Comparison of ENCODE assay signal across 10 cellular contexts in genomic region chr4:1168291-1169031, GRCh38. TPM values are rescaled to one million over a fixed set of nuclear protein-coding genes. Genes with fewer than 3 reads are reported as not detected.
DNase-seq lines count a peak whose midpoint lies in the region; ATAC-seq, FAIRE-seq and TF ChIP-seq lines count a peak whose summit lies in the region.
"Had no signal": no experiment of that assay in that cellular context is flagged by ENCODE, and none has a peak within 500 bp of the region (broad histone marks: within the 10 kb centered on the region; RNA-seq: fewer than 3 reads in every experiment).

No MANE protein-coding gene starts in this region.

- FAIRE-seq in GM12891 (lab: Jason Lieb, UNC): peak; percentile 9
- FAIRE-seq: islet of Langerhans had no signal

- H3K9me3 Mint-ChIP-seq in activated CD4-positive, alpha-beta memory T cell treated with anti-CD3 and anti-CD28 coated beads for 36 hours: no peaks in the 10 kb centered on the region

- no peak for ATAC-seq in lower lobe of right lung

- H3K27me3 ChIP-seq in lower lobe of right lung (ENCODE audit: low read depth): peaks cover 40% of the 10 kb centered on the region

- intact Hi-C loops in activated CD4-positive, alpha-beta memory T cell treated with anti-CD3 and anti-CD28 coated beads for 36 hours (cut with micrococcal nuclease): no loop called here
- intact Hi-C loops in lower lobe of right lung (cut with DNase I): no loop called here

- POLR2A ChIA-PET in activated CD4-positive, alpha-beta memory T cell treated with anti-CD3 and anti-CD28 coated beads for 36 hours (lab: Charles Lee): interaction anchor here (1.1 to 1.5 kb wide), 4 partner anchors 33 to 99 kb away, joined by 5 to 6 read pairs (median 5); partner anchors contain the start of gene CTBP1

- no peaks in the 10 kb centered on the region for H3K9me3 ChIP-seq in lower lobe of right lung
- H3K9me3 ChIP-seq: breast epithelium had no signal

- no peaks in the 10 kb centered on the region for H3K36me3 Mint-ChIP-seq in activated CD4-positive, alpha-beta memory T cell treated with anti-CD3 and anti-CD28 coated beads for 36 hours

- CTCF ChIA-PET in activated CD4-positive, alpha-beta memory T cell treated with anti-CD3 and anti-CD28 coated beads for 36 hours (lab: Charles Lee): interaction anchor here (0.9 to 5.0 kb wide), 17 partner anchors 13 to 185 kb away, joined by 3 to 62 read pairs (median 6); no protein-coding TSS in a partner anchor

- peak overlapping the region; percentile 63 for H3K4me3 ChIP-seq in lower lobe of right lung

- H3K4me1 Mint-ChIP-seq in activated CD4-positive, alpha-beta memory T cell treated with anti-CD3 and anti-CD28 coated beads for 36 hours (ENCODE audit: low read depth): peaks cover 13% of the 10 kb centered on the region

- H3K27ac ChIP-seq in C4-2B (peak overlapping the region; percentile 86), lower lobe of right lung (no peak overlapping the region)

- peak overlapping the region; percentile 5 for H3K4me3 Mint-ChIP-seq in activated CD4-positive, alpha-beta memory T cell treated with anti-CD3 and anti-CD28 coated beads for 36 hours

- H3K27ac Mint-ChIP-seq in activated CD4-positive, alpha-beta memory T cell treated with anti-CD3 and anti-CD28 coated beads for 36 hours: peak overlapping the region; percentile 33

- no peak for TF ChIP-seq POLR2A in GM12891 (IDR thresholded peaks at IDR 0.05; ENCODE audit: low read depth, low read length)

- DNase-seq in GM12891 (ENCODE audit: insufficient read length, low spot score) (no peak), lower lobe of right lung (peak; percentile 41), EL (no peak), SKM-1 (lab: John Stamatoyannopoulos, UW; ENCODE audit: unreplicated experiment) (no peak), Ammon's horn (ENCODE audit: low spot score) (no peak), NCI-H446 treated with DMSO at 0.1 percent for 48 hours (lab: John Stamatoyannopoulos, UW) (no peak)
- DNase-seq in activated CD4-positive, alpha-beta memory T cell treated with anti-CD3 and anti-CD28 coated beads for 36 hours: no peak

- H3K4me1 ChIP-seq in lower lobe of right lung: peaks cover 43% of the 10 kb centered on the region

- TF ChIP-seq CTCF in C4-2B (conservative IDR thresholded peaks at IDR 0.05) (no peak), lower lobe of right lung (IDR thresholded peaks at IDR 0.05) (no peak)

- H3K27me3 Mint-ChIP-seq in activated CD4-positive, alpha-beta memory T cell treated with anti-CD3 and anti-CD28 coated beads for 36 hours: peaks cover 13% of the 10 kb centered on the region

- H3K36me3 ChIP-seq in lower lobe of right lung: peaks cover 6% of the 10 kb centered on the region
- H3K36me3 ChIP-seq: breast epithelium had no signal

TF ChIP-seq in GM12891, 5 proteins besides CTCF, POLR2A, EP300 and RAD21:
- TF ChIP-seq POU2F2 (IDR thresholded peaks at IDR 0.05; ENCODE audit: low read depth, low read length) (no peak), PAX5 (IDR thresholded peaks at IDR 0.05; ENCODE audit: insufficient read depth, low read length, severe bottlenecking) (no peak), TAF1 (IDR thresholded peaks at IDR 0.05; ENCODE audit: low read depth, low read length) (no peak), SPI1 (IDR thresholded peaks at IDR 0.05; ENCODE audit: low read depth, low read length) (no peak), POLR2AphosphoS5 (IDR thresholded peaks at IDR 0.05; ENCODE audit: low read depth, low read length) (no peak)

RNA-seq across cellular contexts. Expression of gene SPON2, which starts 3.9 kb away (rescaled TPM):
- polyA plus RNA-seq in GM12891 (2012; ENCODE audit: low read depth, missing spikeins): 2.4 TPM
- 1 to 10 TPM; 9.0 to 9.5 TPM for total RNA-seq in activated CD4-positive, alpha-beta memory T cell treated with anti-CD3 and anti-CD28 coated beads for 36 hours
- 32.0 TPM for total RNA-seq in lower lobe of right lung

RNA-seq across cellular contexts. Expression of gene RNF212, which starts 55.1 kb away (rescaled TPM):
- polyA plus RNA-seq in GM12891 (2012; ENCODE audit: low read depth, missing spikeins): not detected
- total RNA-seq in activated CD4-positive, alpha-beta memory T cell treated with anti-CD3 and anti-CD28 coated beads for 36 hours: 1 to 10 TPM in 1 of 2 experiments, under 1 TPM in 1; 0.87 to 1.4 TPM
- 6.8 TPM for total RNA-seq in lower lobe of right lung
